8 cellular contexts compared by ENCODE assay signal in the genomic region with DNA sequence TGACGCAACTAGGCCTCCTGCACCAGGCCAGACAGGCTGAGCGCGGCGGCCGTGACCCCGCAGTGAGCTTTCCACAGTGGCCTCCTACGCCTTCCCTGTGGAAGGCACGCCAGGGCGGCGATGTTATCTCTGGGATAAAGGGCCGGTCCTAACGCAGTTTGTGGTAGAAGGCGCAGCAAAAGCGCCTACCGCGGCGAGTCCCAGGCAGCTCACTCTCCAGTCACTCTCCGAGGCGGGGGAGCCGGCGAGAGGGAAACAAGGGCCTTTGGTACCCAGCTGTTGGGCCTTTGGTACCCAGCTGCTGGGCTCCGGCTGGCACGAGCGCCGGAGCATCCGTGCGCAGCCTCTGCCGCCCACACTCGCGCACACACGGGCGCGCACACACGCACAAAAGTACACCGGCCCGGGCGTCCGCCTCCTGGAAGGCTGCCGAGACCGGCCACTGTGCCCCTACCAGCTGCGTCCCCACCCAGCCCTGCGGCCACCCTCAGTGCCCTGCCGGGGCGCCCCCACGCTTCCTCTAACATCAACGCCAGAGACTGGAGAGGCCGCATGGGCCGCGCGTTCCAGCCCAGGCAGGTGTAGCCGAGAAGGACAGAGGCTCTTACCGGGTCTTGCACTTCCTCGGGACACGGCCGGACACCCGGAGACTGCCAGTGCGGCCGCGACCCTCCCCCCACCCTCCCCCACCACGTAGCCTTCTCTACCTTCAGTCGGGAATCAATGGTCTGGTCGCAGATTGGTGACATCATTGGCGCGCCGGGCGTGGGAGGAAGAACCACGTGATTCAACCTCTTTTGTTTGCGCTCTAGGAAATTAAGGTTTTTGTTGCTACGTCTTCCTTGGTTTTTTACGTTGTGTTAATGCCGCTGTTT. TPM values are rescaled to one million over a fixed set of nuclear protein-coding genes. Genes with fewer than 3 reads are reported as not detected.
DNase-seq lines count a peak whose midpoint lies in the region; ATAC-seq and TF ChIP-seq lines count a peak whose summit lies in the region.

No MANE protein-coding gene starts in this region.

- TF ChIP-seq CTCF in HFF-Myc (IDR thresholded peaks at IDR 0.05; ENCODE audit: low read depth, low read length, missing control alignments) (no peak), heart left ventricle (IDR thresholded peaks at IDR 0.05) (peak in 1 of 12 donors; percentile 30), tibial artery (IDR thresholded peaks at IDR 0.05) (no peak)

- H2BK120ac ChIP-seq in trophoblast cell (ENCODE audit: insufficient read depth, low read length, poor library complexity), result peak overlapping the region; percentile 80

- peak overlapping the region; percentile 78 for H2BK5ac ChIP-seq in trophoblast cell (ENCODE audit: low read depth, low read length, poor library complexity)

- peak overlapping the region; percentile 82 for H3K14ac ChIP-seq in trophoblast cell (ENCODE audit: low read length)

- WGBS in adipose tissue, 3 donors, result 0 to 1% (median 0%) methylated on average over 59 to 71 of the region's 71 CpGs
- 0% methylated on average over 37 to 71 of the region's 71 CpGs for WGBS in heart left ventricle, 4 donors
- no CpG with 5 or more reads among the region's 71 CpGs for WGBS in trophoblast cell (ENCODE audit: extremely low coverage, insufficient coverage, insufficient read length)

- ATAC-seq in T-cell (replicated peaks in 1 of 4) (peak; percentile 69 to 80 (median 76)), heart left ventricle (peak; percentile 80 to 88 (median 84))

- peaks cover 31 to 48% (median 43%) of the 10 kb centered on the region in 3 donors for H3K4me1 Mint-ChIP-seq in T-cell

- H3K4me1 ChIP-seq in heart left ventricle (peaks cover 0 to 47% (median 22%) of the 10 kb centered on the region in 12 donors), trophoblast cell (ENCODE audit: control insufficient read depth in 1 of 2, insufficient read depth in 2 of 2, low read length in 2 of 2) (peaks cover 0 to 4% of the 10 kb centered on the region in 2 experiments), tibial artery (peaks cover 0 to 18% (median 10%) of the 10 kb centered on the region in 4 donors)

- peak overlapping the region; percentile 78 for H4K12ac ChIP-seq in trophoblast cell (ENCODE audit: low read depth, low read length)

- H3K36me3 Mint-ChIP-seq in T-cell, result peaks cover 28% of the 10 kb centered on the region

- peak overlapping the region; percentile 80 for H2AFZ ChIP-seq in trophoblast cell (ENCODE audit: insufficient read depth, low read length, poor library complexity)

- peak overlapping the region; percentile 84 for H3K18ac ChIP-seq in trophoblast cell (ENCODE audit: low read length)

- H3K79me2 ChIP-seq in trophoblast cell (ENCODE audit: control insufficient read depth, insufficient read depth, low read length, poor library complexity), result peaks cover 6% of the 10 kb centered on the region

- CTCF ChIA-PET in T-cell (lab: Charles Lee), result interaction anchor here (0.5 to 1.4 kb wide), 4 partner anchors 17 to 164 kb away, joined by 3 to 6 read pairs (median 4); no protein-coding TSS in a partner anchor

- H3K9me3 ChIP-seq in heart left ventricle (peaks cover 0 to 14% (median 3%) of the 10 kb centered on the region in 12 donors), trophoblast cell (ENCODE audit: insufficient read depth, low read depth, low read length) (no peaks in the 10 kb centered on the region), tibial artery (no peaks in the 10 kb centered on the region)

- H4K91ac ChIP-seq in trophoblast cell (ENCODE audit: low read depth, low read length), result peak overlapping the region; percentile 84

- peak overlapping the region; percentile 87 for H3K4ac ChIP-seq in trophoblast cell (ENCODE audit: low read depth, low read length)

- H3K9me3 Mint-ChIP-seq in T-cell, result peaks cover 5 to 16% (median 9%) of the 10 kb centered on the region in 3 donors

- peak overlapping the region; percentile 62 for H3K4me2 ChIP-seq in trophoblast cell (ENCODE audit: low read length)

- H2AK5ac ChIP-seq in trophoblast cell (ENCODE audit: low read length), result no peak overlapping the region

- peaks cover 0 to 9% (median 3%) of the 10 kb centered on the region in 9 donors for H3K36me3 ChIP-seq in heart left ventricle
- no peaks in the 10 kb centered on the region for H3K36me3 ChIP-seq in trophoblast cell (ENCODE audit: control insufficient read depth in 1 of 2, insufficient read depth in 2 of 2, low read length in 2 of 2)
- no peaks in the 10 kb centered on the region for H3K36me3 ChIP-seq in tibial artery

- H4K8ac ChIP-seq in trophoblast cell (ENCODE audit: low read depth, low read length), result peak overlapping the region; percentile 95

- peak overlapping the region; percentile 86 for H3K4me3 ChIP-seq in HFF-Myc (replicated peaks; ENCODE audit: low read depth, low read length)
- H3K4me3 ChIP-seq in heart left ventricle, result peak overlapping the region; percentile 84 to 100 (median 94)
- H3K4me3 ChIP-seq in trophoblast cell (ENCODE audit: low read depth, low read length), result peak overlapping the region; percentile 78
- peak overlapping the region; percentile 82 to 87 for H3K4me3 ChIP-seq in tibial artery

- H3K79me1 ChIP-seq in trophoblast cell (ENCODE audit: low read length), result peaks cover 5% of the 10 kb centered on the region

- peak overlapping the region; percentile 87 for H3K9ac ChIP-seq in trophoblast cell (ENCODE audit: low read length)

- intact Hi-C loops in heart left ventricle (cut with DNase I), result no loop called here
- intact Hi-C loops in tibial artery (cut with DNase I; ENCODE audit: low total_unique reads), result loop anchor here (10.0 kb wide), 1 partner anchor 63 kb away; a partner anchor contains a TSS

- peaks cover 5 to 10% of the 10 kb centered on the region in 2 donors for H3K27me3 Mint-ChIP-seq in T-cell

- no peak overlapping the region for H3K23ac ChIP-seq in trophoblast cell (ENCODE audit: low read length)

- peak overlapping the region; percentile 6 for H3K27ac ChIP-seq in adipose tissue (ENCODE audit: low read depth, low read length)
- H3K27ac ChIP-seq in heart left ventricle, result peak overlapping the region; percentile 46 to 96 (median 93)
- H3K27ac ChIP-seq in trophoblast cell (ENCODE audit: low read depth, low read length), result no peak overlapping the region
- H3K27ac ChIP-seq in tibial artery, result peak overlapping the region; percentile 94

- POLR2A ChIA-PET in T-cell (lab: Charles Lee), result interaction anchor here in 1 of 2 donors (0.6 kb wide), 1 partner anchor 16 kb away, joined by 4 read pairs; no protein-coding TSS in a partner anchor

- H3K27me3 ChIP-seq in heart left ventricle (no peaks in the 10 kb centered on the region), trophoblast cell (ENCODE audit: insufficient read depth, low read length) (no peaks in the 10 kb centered on the region), tibial artery (no peaks in the 10 kb centered on the region)

- DNase-seq in Daoy (ENCODE audit: low read depth), result peak; percentile 93
- no peak for DNase-seq in HFF-Myc (ENCODE audit: extremely low read depth, low read depth)
- peak; percentile 57 for DNase-seq in NCI-H1436 treated with DMSO at 0.1 percent for 48 hours (lab: John Stamatoyannopoulos, UW)
- peak; percentile 79 to 93 (median 89) for DNase-seq in T-cell
- peak; percentile 91 to 94 (median 92) for DNase-seq in heart left ventricle
- peak; percentile 82 to 92 for DNase-seq in trophoblast cell
- peak; percentile 89 to 90 for DNase-seq in tibial artery

- peak in 1 of 2 donors; percentile 12 for TF ChIP-seq POLR2A in heart left ventricle (IDR thresholded peaks at IDR 0.05)

- H3K4me3 Mint-ChIP-seq in T-cell, result peak overlapping the region; percentile 90 to 98 (median 97)

- peak overlapping the region; percentile 95 to 97 for H3K27ac Mint-ChIP-seq in T-cell

- H2BK12ac ChIP-seq in trophoblast cell (ENCODE audit: low read length), result no peak overlapping the region

RNA-seq across cellular contexts. Expression of a gene that starts 19.5 kb away (rescaled TPM):
- 70.8 and 83.9 TPM in 2 replicates for total RNA-seq in Daoy (2014; rRNA removed; shearing (Covaris generic))
- total RNA-seq in T-cell (100 to 1,000 TPM; 212 to 255 (median 228) TPM), heart left ventricle (100 to 1,000 TPM in 1 of 9 donors, 10 to 100 TPM in 8; 52.1 to 117 (median 63.1) TPM)
- polyA plus RNA-seq in adipose tissue (10 to 100 TPM; 24.2 to 39.6 (median 39.4) TPM), heart left ventricle (10 to 100 TPM; 16.0 to 29.5 TPM)
- 68.1 and 71.9 TPM in 2 replicates for polyA plus RNA-seq in trophoblast cell (2013)

RNA-seq across cellular contexts. Expression of a gene that starts 59.9 kb away (rescaled TPM):
- total RNA-seq in Daoy (2014; rRNA removed; shearing (Covaris generic)), result 0.80 and 1.0 TPM in 2 replicates
- total RNA-seq in T-cell, result under 1 TPM in 1 of 5 donors, not detected in 4; 0.15 TPM
- under 1 TPM; under 0.01 to 0.38 (median 0.01) TPM for polyA plus RNA-seq in adipose tissue
- total RNA-seq in heart left ventricle, result under 1 TPM in 3 of 9 donors, not detected in 6; 0.05 to 0.14 (median 0.06) TPM
- under 1 TPM in 1 of 2 donors, not detected in 1; 0.03 TPM for polyA plus RNA-seq in heart left ventricle
- polyA plus RNA-seq in trophoblast cell (2013), result 0.04 and 0.08 TPM in 2 replicates
